13 cellular contexts compared by ENCODE assay signal in genomic region chr11:103596323-103596722, GRCh38.
"Had no signal": no experiment of that assay in that cellular context is flagged by ENCODE, and none has a peak within 500 bp of the region (broad histone marks: within the 10 kb centered on the region; RNA-seq: fewer than 3 reads in every experiment).

No MANE protein-coding gene starts in this region.

- DNase-seq: activated CD4-positive, alpha-beta memory T cell treated with anti-CD3 and anti-CD28 coated beads for 36 hours; activated CD4-positive, alpha-beta T cell treated with anti-CD3 and anti-CD28 coated beads for 4 hours; activated T-cell treated with anti-CD3 and anti-CD28 coated beads for 4 hours; effector CD8-positive, alpha-beta T cell; esophagus squamous epithelium; left cardiac atrium; mesendoderm; naive thymus-derived CD4-positive, alpha-beta T cell; ovary; psoas muscle; right cardiac atrium; transverse colon; uterus had no signal

- ATAC-seq: left cardiac atrium; naive thymus-derived CD4-positive, alpha-beta T cell; psoas muscle; right cardiac atrium had no signal
